8 cellular contexts compared by ENCODE assay signal in the genomic region with DNA sequence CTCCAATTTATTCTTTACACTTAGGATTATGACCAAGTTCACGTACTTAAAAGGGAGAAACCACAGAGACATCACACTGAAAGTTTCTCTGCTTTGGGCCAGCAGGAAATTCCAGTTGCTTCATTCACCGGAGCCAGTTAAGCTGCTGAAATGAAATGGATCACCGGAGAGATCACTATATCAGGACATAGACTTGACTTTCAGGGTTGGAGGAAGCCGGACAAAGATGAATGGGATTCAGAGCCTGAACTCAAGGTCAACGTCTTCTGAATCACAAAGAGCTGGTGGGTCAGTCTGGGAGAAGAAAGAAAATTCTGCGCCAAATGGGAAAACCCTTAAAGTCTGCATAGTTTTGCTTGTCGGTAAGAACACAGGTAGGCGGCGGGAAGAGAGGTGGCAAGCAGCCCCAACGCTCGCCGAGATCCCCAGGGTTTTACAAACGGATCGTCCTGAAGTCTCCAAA.
DNase-seq lines count a peak whose midpoint lies in the region; ATAC-seq, FAIRE-seq and TF ChIP-seq lines count a peak whose summit lies in the region.

No MANE protein-coding gene starts in this region.

- WGBS in adrenal gland, 4 donors: 1 to 12% (median 7%) methylated on average over 14 of the region's 14 CpGs

- no peak for TF ChIP-seq CTCF in adrenal gland (IDR thresholded peaks at IDR 0.05)

- H3K27ac ChIP-seq in adrenal gland (peak overlapping the region in 4 of 5 donors; percentile 51 to 94 (median 76)), iPS-20b (ENCODE audit: low read length) (no peak overlapping the region)

- H3K9me3 ChIP-seq in adrenal gland (replicated peaks in 1 of 3): no peaks in the 10 kb centered on the region
- no peaks in the 10 kb centered on the region for H3K9me3 ChIP-seq in iPS-20b (ENCODE audit: insufficient read depth, low read depth, low read length)

- peaks cover 0 to 5% of the 10 kb centered on the region in 2 donors for H3K4me1 ChIP-seq in adrenal gland (replicated peaks in 1 of 2)
- H3K4me1 ChIP-seq in iPS-20b (ENCODE audit: insufficient read depth, low read length): no peaks in the 10 kb centered on the region; the same call in 1 of the 2 replicates

- peak overlapping the region in 3 of 4 donors; percentile 0 to 99 (median 58) for H3K4me3 ChIP-seq in adrenal gland
- H3K4me3 ChIP-seq in iPS-20b (ENCODE audit: low read length): peak overlapping the region; percentile 91

- H3K9ac ChIP-seq in iPS-20b (ENCODE audit: low read depth, low read length): peak overlapping the region; percentile 32; the same call in 1 of the 2 replicates

- peaks cover 17 to 25% of the 10 kb centered on the region in 2 donors for H3K27me3 Mint-ChIP-seq in stimulated activated naive B cell treated with anti-CD40 and anti-IgM and Interleukin-4, amounts not matched to agents 10 μg/mL and 1 μg/mL and 100 μg/mL, for 72 hours

- ATAC-seq in stimulated activated naive B cell treated with anti-CD40 and anti-IgM and Interleukin-4, amounts not matched to agents 10 μg/mL and 1 μg/mL and 100 μg/mL, for 72 hours (replicated peaks): no peak
- no peak for ATAC-seq in GM19455 (IDR thresholded peaks at IDR 0.05; ENCODE audit: unreplicated experiment)
- ATAC-seq in HG03571 (IDR thresholded peaks at IDR 0.05; ENCODE audit: unreplicated experiment): no peak

- H3K36me3 ChIP-seq in adrenal gland (replicated peaks in 1 of 2) (no peaks in the 10 kb centered on the region), iPS-20b (ENCODE audit: insufficient read depth, low read depth, low read length) (no peaks in the 10 kb centered on the region)

- no peaks in the 10 kb centered on the region for H3K36me3 Mint-ChIP-seq in stimulated activated naive B cell treated with anti-CD40 and anti-IgM and Interleukin-4, amounts not matched to agents 10 μg/mL and 1 μg/mL and 100 μg/mL, for 72 hours

- H3K4me1 Mint-ChIP-seq in stimulated activated naive B cell treated with anti-CD40 and anti-IgM and Interleukin-4, amounts not matched to agents 10 μg/mL and 1 μg/mL and 100 μg/mL, for 72 hours: peaks cover 5 to 7% of the 10 kb centered on the region in 2 donors

- TF ChIP-seq POLR2A in adrenal gland (IDR thresholded peaks at IDR 0.05): no peak
- no peak for TF ChIP-seq POLR2A in GM12891 (IDR thresholded peaks at IDR 0.05; ENCODE audit: low read depth, low read length)

- FAIRE-seq in HTR-8/SVneo (lab: Jason Lieb, UNC): no peak
- FAIRE-seq in GM12891 (lab: Jason Lieb, UNC): no peak

- H3K4me3 Mint-ChIP-seq in stimulated activated naive B cell treated with anti-CD40 and anti-IgM and Interleukin-4, amounts not matched to agents 10 μg/mL and 1 μg/mL and 100 μg/mL, for 72 hours: peak overlapping the region; percentile 69 to 90

- H3K27ac Mint-ChIP-seq in stimulated activated naive B cell treated with anti-CD40 and anti-IgM and Interleukin-4, amounts not matched to agents 10 μg/mL and 1 μg/mL and 100 μg/mL, for 72 hours: no peak overlapping the region

- DNase-seq in EH (ENCODE audit: low read depth) (peak; percentile 78), HTR-8/SVneo (ENCODE audit: insufficient read length, low spot score) (peak; percentile 24), adrenal gland (peak in 3 of 7 donors; percentile 13 to 25 (median 21)), GM12891 (ENCODE audit: insufficient read length, low spot score) (no peak)
- DNase-seq in stimulated activated naive B cell treated with anti-CD40 and anti-IgM and Interleukin-4, amounts not matched to agents 10 μg/mL and 1 μg/mL and 100 μg/mL, for 72 hours: no peak

- H3K27me3 ChIP-seq in adrenal gland: no peaks in the 10 kb centered on the region
- H3K27me3 ChIP-seq in iPS-20b (ENCODE audit: insufficient read depth, low read length): peaks cover 17% of the 10 kb centered on the region

- no peaks in the 10 kb centered on the region for H3K9me3 Mint-ChIP-seq in stimulated activated naive B cell treated with anti-CD40 and anti-IgM and Interleukin-4, amounts not matched to agents 10 μg/mL and 1 μg/mL and 100 μg/mL, for 72 hours

- intact Hi-C loops in adrenal gland (cut with DNase I): loop anchor here in 1 of 2 donors (10.0 kb wide), 1 partner anchor 63 kb away; no protein-coding TSS in a partner anchor

TF ChIP-seq in GM12891, 5 proteins besides CTCF, POLR2A, EP300 and RAD21:
- TF ChIP-seq POU2F2 (IDR thresholded peaks at IDR 0.05; ENCODE audit: low read depth, low read length): no peak
- no peak for TF ChIP-seq SPI1 (IDR thresholded peaks at IDR 0.05; ENCODE audit: low read depth, low read length)
- TF ChIP-seq TAF1 (IDR thresholded peaks at IDR 0.05; ENCODE audit: low read depth, low read length): no peak
- no peak for TF ChIP-seq PAX5 (IDR thresholded peaks at IDR 0.05; ENCODE audit: insufficient read depth, low read length, severe bottlenecking)
- TF ChIP-seq POLR2AphosphoS5 (IDR thresholded peaks at IDR 0.05; ENCODE audit: low read depth, low read length): no peak

Comparison
In these comparisons a context has a peak if more than half of its experiments do, and no peak if none do; other contexts are left out.
1. DNase-seq: peak in EH (single experiment) and HTR-8/SVneo (single experiment); none in stimulated activated naive B cell treated with anti-CD40 and anti-IgM and Interleukin-4, amounts not matched to agents 10 μg/mL and 1 μg/mL and 100 μg/mL, for 72 hours (single experiment) and GM12891 (single experiment).